Comparison of ENCODE assay signal across 1 cellular context in the genomic region with DNA sequence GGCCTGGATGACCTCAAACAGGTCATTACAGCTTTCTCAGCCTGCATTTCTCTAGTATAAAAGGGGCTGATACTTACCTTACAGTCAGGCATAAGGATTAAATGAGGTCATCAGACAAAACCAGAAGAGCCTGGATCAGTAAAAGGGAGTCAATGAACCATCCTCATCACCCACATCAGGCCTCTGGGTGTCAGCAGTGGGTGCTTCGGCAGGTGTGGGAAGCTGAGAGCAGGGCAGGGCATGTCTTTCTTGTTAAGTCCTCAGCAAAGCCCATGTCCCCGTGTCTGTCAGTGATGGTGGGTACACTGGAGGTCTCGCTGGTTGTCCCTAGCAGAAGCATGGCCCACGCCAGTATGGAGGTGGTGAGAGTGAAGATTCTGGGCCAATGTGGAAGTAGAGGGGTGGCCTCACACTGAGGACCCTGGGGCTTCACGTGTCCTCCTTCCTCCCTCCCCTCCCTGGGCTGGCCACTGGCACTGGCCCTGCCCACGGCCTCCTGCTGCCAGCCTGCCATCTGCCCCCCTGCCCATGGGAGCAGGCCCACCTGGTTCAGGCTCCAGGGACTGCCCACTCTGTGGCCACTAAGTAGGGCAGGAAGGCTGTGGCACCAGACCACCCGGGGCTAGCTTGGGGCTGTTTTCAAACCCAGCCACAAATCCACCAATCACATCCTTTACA.
A peak's percentile ranks its signal among the peaks of the same experiment; 100 is the strongest.
TF ChIP-seq lines count a peak whose summit lies in the region.

No MANE protein-coding gene starts in this region.

TF ChIP-seq in K562, 482 proteins besides CTCF, POLR2A, EP300 and RAD21 (continued from another document):
- TF ChIP-seq, protein P1, sequence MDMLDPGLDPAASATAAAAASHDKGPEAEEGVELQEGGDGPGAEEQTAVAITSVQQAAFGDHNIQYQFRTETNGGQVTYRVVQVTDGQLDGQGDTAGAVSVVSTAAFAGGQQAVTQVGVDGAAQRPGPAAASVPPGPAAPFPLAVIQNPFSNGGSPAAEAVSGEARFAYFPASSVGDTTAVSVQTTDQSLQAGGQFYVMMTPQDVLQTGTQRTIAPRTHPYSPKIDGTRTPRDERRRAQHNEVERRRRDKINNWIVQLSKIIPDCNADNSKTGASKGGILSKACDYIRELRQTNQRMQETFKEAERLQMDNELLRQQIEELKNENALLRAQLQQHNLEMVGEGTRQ (CRISPR knock-in tag; IDR thresholded peaks at IDR 0.05) = no peak
- TF ChIP-seq DPF2 (IDR thresholded peaks at IDR 0.05) (no peak), TCF7 (IDR thresholded peaks at IDR 0.05; ENCODE audit: borderline replicate concordance) (no peak), ZNF165 (CRISPR knock-in tag; IDR thresholded peaks at IDR 0.05; ENCODE audit: borderline replicate concordance) (no peak), ZNF583 (CRISPR knock-in tag; IDR thresholded peaks at IDR 0.05) (no peak), JUNB (CRISPR knock-in tag; conservative IDR thresholded peaks at IDR 0.05) (no peak), TEAD1 (CRISPR knock-in tag; IDR thresholded peaks at IDR 0.05) (no peak), SNIP1 (IDR thresholded peaks at IDR 0.05; ENCODE audit: low read depth) (no peak), NR2C2 (CRISPR knock-in tag; IDR thresholded peaks at IDR 0.05) (no peak), NR2C2 (tag; IDR thresholded peaks at IDR 0.05) (no peak), MTA2 (IDR thresholded peaks at IDR 0.05; ENCODE audit: low read depth) (no peak), CBX2 (IDR thresholded peaks at IDR 0.05; ENCODE audit: insufficient read depth, low read length, poor library complexity, severe bottlenecking) (no peak), EWSR1 (IDR thresholded peaks at IDR 0.05; ENCODE audit: borderline replicate concordance, low read depth, partially characterized antibody) (no peak), NFE2L1 (tag; IDR thresholded peaks at IDR 0.05; ENCODE audit: borderline replicate concordance, low read depth) (no peak), JUND (IDR thresholded peaks at IDR 0.05; ENCODE audit: borderline replicate concordance, low read depth, low read length) (0 out of 2 replicates have a peak, but pooled peaks have one; percentile 6), JUND (tag; IDR thresholded peaks at IDR 0.05; ENCODE audit: borderline replicate concordance, low read depth, low read length) (peak; percentile 42; the same call in 2 of the 3 replicates), ELF2 (CRISPR knock-in tag; IDR thresholded peaks at IDR 0.05) (no peak), MECOM (CRISPR knock-in tag; IDR thresholded peaks at IDR 0.05) (no peak), TCF3 (CRISPR knock-in tag; IDR thresholded peaks at IDR 0.05) (no peak), RFX7 (CRISPR knock-in tag; IDR thresholded peaks at IDR 0.05) (no peak), NBN (IDR thresholded peaks at IDR 0.05; ENCODE audit: low read depth) (no peak)
- TF ChIP-seq, protein P2, sequence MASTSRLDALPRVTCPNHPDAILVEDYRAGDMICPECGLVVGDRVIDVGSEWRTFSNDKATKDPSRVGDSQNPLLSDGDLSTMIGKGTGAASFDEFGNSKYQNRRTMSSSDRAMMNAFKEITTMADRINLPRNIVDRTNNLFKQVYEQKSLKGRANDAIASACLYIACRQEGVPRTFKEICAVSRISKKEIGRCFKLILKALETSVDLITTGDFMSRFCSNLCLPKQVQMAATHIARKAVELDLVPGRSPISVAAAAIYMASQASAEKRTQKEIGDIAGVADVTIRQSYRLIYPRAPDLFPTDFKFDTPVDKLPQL (IDR thresholded peaks at IDR 0.05; ENCODE audit: extremely low read depth, insufficient read length) = no peak
- TF ChIP-seq, protein P3, sequence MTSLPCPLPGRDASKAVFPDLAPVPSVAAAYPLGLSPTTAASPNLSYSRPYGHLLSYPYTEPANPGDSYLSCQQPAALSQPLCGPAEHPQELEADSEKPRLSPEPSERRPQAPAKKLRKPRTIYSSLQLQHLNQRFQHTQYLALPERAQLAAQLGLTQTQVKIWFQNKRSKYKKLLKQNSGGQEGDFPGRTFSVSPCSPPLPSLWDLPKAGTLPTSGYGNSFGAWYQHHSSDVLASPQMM (CRISPR knock-in tag; IDR thresholded peaks at IDR 0.05) = no peak
- TF ChIP-seq, protein P4, sequence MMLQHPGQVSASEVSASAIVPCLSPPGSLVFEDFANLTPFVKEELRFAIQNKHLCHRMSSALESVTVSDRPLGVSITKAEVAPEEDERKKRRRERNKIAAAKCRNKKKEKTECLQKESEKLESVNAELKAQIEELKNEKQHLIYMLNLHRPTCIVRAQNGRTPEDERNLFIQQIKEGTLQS (IDR thresholded peaks at IDR 0.05) = peak; percentile 55
- TF ChIP-seq, protein P4 (CRISPR knock-in tag; conservative IDR thresholded peaks at IDR 0.05) = no peak
- TF ChIP-seq, protein P5, sequence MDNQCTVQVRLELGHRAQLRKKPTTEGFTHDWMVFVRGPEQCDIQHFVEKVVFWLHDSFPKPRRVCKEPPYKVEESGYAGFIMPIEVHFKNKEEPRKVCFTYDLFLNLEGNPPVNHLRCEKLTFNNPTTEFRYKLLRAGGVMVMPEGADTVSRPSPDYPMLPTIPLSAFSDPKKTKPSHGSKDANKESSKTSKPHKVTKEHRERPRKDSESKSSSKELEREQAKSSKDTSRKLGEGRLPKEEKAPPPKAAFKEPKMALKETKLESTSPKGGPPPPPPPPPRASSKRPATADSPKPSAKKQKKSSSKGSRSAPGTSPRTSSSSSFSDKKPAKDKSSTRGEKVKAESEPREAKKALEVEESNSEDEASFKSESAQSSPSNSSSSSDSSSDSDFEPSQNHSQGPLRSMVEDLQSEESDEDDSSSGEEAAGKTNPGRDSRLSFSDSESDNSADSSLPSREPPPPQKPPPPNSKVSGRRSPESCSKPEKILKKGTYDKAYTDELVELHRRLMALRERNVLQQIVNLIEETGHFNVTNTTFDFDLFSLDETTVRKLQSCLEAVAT (IDR thresholded peaks at IDR 0.05) = 0 out of 4 replicates have a peak, but pooled peaks of 1 of the 2 experiments have one; percentile 55
- TF ChIP-seq, protein P6, sequence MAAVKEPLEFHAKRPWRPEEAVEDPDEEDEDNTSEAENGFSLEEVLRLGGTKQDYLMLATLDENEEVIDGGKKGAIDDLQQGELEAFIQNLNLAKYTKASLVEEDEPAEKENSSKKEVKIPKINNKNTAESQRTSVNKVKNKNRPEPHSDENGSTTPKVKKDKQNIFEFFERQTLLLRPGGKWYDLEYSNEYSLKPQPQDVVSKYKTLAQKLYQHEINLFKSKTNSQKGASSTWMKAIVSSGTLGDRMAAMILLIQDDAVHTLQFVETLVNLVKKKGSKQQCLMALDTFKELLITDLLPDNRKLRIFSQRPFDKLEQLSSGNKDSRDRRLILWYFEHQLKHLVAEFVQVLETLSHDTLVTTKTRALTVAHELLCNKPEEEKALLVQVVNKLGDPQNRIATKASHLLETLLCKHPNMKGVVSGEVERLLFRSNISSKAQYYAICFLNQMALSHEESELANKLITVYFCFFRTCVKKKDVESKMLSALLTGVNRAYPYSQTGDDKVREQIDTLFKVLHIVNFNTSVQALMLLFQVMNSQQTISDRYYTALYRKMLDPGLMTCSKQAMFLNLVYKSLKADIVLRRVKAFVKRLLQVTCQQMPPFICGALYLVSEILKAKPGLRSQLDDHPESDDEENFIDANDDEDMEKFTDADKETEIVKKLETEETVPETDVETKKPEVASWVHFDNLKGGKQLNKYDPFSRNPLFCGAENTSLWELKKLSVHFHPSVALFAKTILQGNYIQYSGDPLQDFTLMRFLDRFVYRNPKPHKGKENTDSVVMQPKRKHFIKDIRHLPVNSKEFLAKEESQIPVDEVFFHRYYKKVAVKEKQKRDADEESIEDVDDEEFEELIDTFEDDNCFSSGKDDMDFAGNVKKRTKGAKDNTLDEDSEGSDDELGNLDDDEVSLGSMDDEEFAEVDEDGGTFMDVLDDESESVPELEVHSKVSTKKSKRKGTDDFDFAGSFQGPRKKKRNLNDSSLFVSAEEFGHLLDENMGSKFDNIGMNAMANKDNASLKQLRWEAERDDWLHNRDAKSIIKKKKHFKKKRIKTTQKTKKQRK (IDR thresholded peaks at IDR 0.05; ENCODE audit: borderline replicate concordance, low read depth, low read length) = no peak
